21 cellular contexts compared by ENCODE assay signal in genomic region chr5:135266975-135267374, GRCh38.
A peak's percentile ranks its signal among the peaks of the same experiment; 100 is the strongest.
DNase-seq lines count a peak whose midpoint lies in the region; ATAC-seq, FAIRE-seq and TF ChIP-seq lines count a peak whose summit lies in the region.
"Had no signal": no experiment of that assay in that cellular context is flagged by ENCODE, and none has a peak within 500 bp of the region (broad histone marks: within the 10 kb centered on the region; RNA-seq: fewer than 3 reads in every experiment).

No MANE protein-coding gene starts in this region.

- 80% methylated on average over 5 of the region's 5 CpGs for WGBS in HepG2 (ENCODE audit: low lambda C conversion rate)
- 70% methylated on average over 2 of the region's 5 CpGs for WGBS in right lobe of liver (ENCODE audit: insufficient coverage, low coverage, low lambda C conversion rate, missing lambda C conversion rate)
- 37% methylated on average over 5 of the region's 5 CpGs for WGBS in mesenchymal stem cell
- WGBS in testis, 2 donors = 84 to 87% methylated on average over 5 of the region's 5 CpGs

- BruUV-seq in HepG2 (replicated peaks; lab: Mats Ljungman, UMichigan) = no TSS peak

- peak overlapping the region; percentile 92 for H4K8ac ChIP-seq in mesenchymal stem cell (ENCODE audit: low read length)

- no peak for ATAC-seq in HepG2
- ATAC-seq in right lobe of liver = no peak
- ATAC-seq in HG03045 (IDR thresholded peaks at IDR 0.05; ENCODE audit: unreplicated experiment) = no peak
- ATAC-seq: activated naive CD8-positive, alpha-beta T cell treated with anti-CD3 and anti-CD28 coated beads, Interleukin-2, amount 50 U/mL, for 24 hours had no signal

- in situ Hi-C loops in HepG2 (cut with HindIII; ENCODE audit: extremely low pct_ligation_motif_present, low pct_unique_long_range_greater_than_20kb) = no loop called here
- in situ Hi-C loops in astrocyte of the spinal cord (cut with HindIII; ENCODE audit: low sequenced_read_pairs) = no loop called here

- no peak for TF ChIP-seq RAD21 in HepG2 (CRISPR knock-in tag; IDR thresholded peaks at IDR 0.05)

- H3K9ac ChIP-seq in HepG2 (ENCODE audit: insufficient read depth, low read depth, low read length) = no peak overlapping the region
- no peak overlapping the region for H3K9ac ChIP-seq in mesenchymal stem cell (ENCODE audit: low read length)

- H3K14ac ChIP-seq in mesenchymal stem cell (ENCODE audit: low read length in 2 of 2) = no peak overlapping the region

- peak overlapping the region in 1 of 2 experiments; percentile 26 for H3K23ac ChIP-seq in mesenchymal stem cell (ENCODE audit: low read length in 2 of 2)

- H3K4me3 ChIP-seq in HepG2 (replicated peaks in 1 of 3; ENCODE audit: insufficient read depth in 1 of 3, low read depth in 2 of 3, low read length in 3 of 3) (no peak overlapping the region), right lobe of liver (no peak overlapping the region), astrocyte of the spinal cord (ENCODE audit: low read depth, low read length) (no peak overlapping the region), mesenchymal stem cell (ENCODE audit: insufficient read depth in 1 of 2, low read depth in 1 of 2, low read length in 2 of 2) (no peak overlapping the region), testis (no peak overlapping the region)
- H3K4me3 ChIP-seq: dorsolateral prefrontal cortex had no signal

- H2BK120ac ChIP-seq in mesenchymal stem cell (ENCODE audit: low read depth, low read length) = peak overlapping the region; percentile 29

- H3K9me3 ChIP-seq in HepG2 (ENCODE audit: low read length) (no peaks in the 10 kb centered on the region), right lobe of liver (no peaks in the 10 kb centered on the region), mesenchymal stem cell (ENCODE audit: control insufficient read depth, low read length) (no peaks in the 10 kb centered on the region), testis (no peaks in the 10 kb centered on the region)

- no peak overlapping the region for H2BK5ac ChIP-seq in mesenchymal stem cell (ENCODE audit: low read depth, low read length, poor library complexity, severe bottlenecking)

- no peak for DNase-seq in HepG2 (ENCODE audit: low spot score)
- DNase-seq in right lobe of liver = no peak
- DNase-seq in astrocyte of the spinal cord (ENCODE audit: low read depth, low spot score) = peak; percentile 43
- peak; percentile 74 for DNase-seq in mesenchymal stem cell
- DNase-seq in hepatic stellate cell (ENCODE audit: low spot score) = no peak
- DNase-seq in erythroblast (lab: John Stamatoyannopoulos, UW) = no peak
- no peak for DNase-seq in testis
- DNase-seq: 8988T; activated CD4-positive, alpha-beta T cell treated with anti-CD3 and anti-CD28 coated beads, Interleukin-2, amount 10 ng/mL, durations not matched to agents 7 days and 5 days; activated naive CD8-positive, alpha-beta T cell treated with anti-CD3 and anti-CD28 coated beads, Interleukin-2, amount 50 U/mL, for 24 hours; caudate nucleus; dorsolateral prefrontal cortex; Kasumi-1; NCI-H1105; NCI-H510A treated with DMSO at 0.1 percent for 48 hours; retina; stimulated activated naive CD4-positive, alpha-beta T cell treated with Interleukin-2 at 50 U/mL for 16 hours; SW 1271 had no signal

- POLR2A ChIA-PET in HepG2 (lab: Yijun Ruan, JAX) = interaction anchor here (1.0 to 1.7 kb wide), 2 partner anchors 10 to 23 kb away, joined by 3 to 4 read pairs; no protein-coding TSS in a partner anchor

- intact Hi-C loops in HepG2 (cut with micrococcal nuclease; ENCODE audit: unreplicated experiment) = loop anchor here (5.0 kb wide), 1 partner anchor 35 kb away; no protein-coding TSS in a partner anchor
- intact Hi-C loops in right lobe of liver (cut with DNase I) = no loop called here
- intact Hi-C loops in testis (cut with DNase I; ENCODE audit: low total_unique reads) = no loop called here

- no peaks in the 10 kb centered on the region for H3K36me3 ChIP-seq in HepG2 (replicated peaks in 1 of 2; ENCODE audit: control insufficient read depth in 1 of 2, insufficient read depth in 2 of 2, low read length in 2 of 2)
- H3K36me3 ChIP-seq in right lobe of liver = no peaks in the 10 kb centered on the region
- H3K36me3 ChIP-seq in mesenchymal stem cell (ENCODE audit: control insufficient read depth in 1 of 2, insufficient read depth in 2 of 2, low read depth in 1 of 2, low read length in 2 of 2) = no peaks in the 10 kb centered on the region
- H3K36me3 ChIP-seq in testis (ENCODE audit: low read depth, missing control alignments) = no peaks in the 10 kb centered on the region

- H3K79me2 ChIP-seq in HepG2 (ENCODE audit: insufficient read depth, low read length) = peaks cover 4% of the 10 kb centered on the region

- no peak overlapping the region for H2AK5ac ChIP-seq in mesenchymal stem cell (ENCODE audit: low read length, severe bottlenecking)

- peak overlapping the region; percentile 73 for H2BK15ac ChIP-seq in mesenchymal stem cell (ENCODE audit: low read depth, poor library complexity, severe bottlenecking)

- TF ChIP-seq EP300 in HepG2 (IDR thresholded peaks at IDR 0.05; ENCODE audit: low read depth in 2 of 2, low read length in 2 of 2) (no peak), HepG2 (CRISPR knock-in tag; IDR thresholded peaks at IDR 0.05; ENCODE audit: borderline replicate concordance) (no peak)

- peak overlapping the region; percentile 67 to 73 for H3K4ac ChIP-seq in mesenchymal stem cell (ENCODE audit: low read depth in 1 of 2, low read length in 2 of 2)

- H3K18ac ChIP-seq in mesenchymal stem cell (ENCODE audit: low read depth in 1 of 2, low read length in 2 of 2) = peak overlapping the region; percentile 67 to 78

- peaks cover 63% of the 10 kb centered on the region for H3K4me1 ChIP-seq in HepG2 (ENCODE audit: insufficient read depth, low read length)
- no peaks in the 10 kb centered on the region for H3K4me1 ChIP-seq in right lobe of liver
- H3K4me1 ChIP-seq in mesenchymal stem cell (ENCODE audit: control insufficient read depth, insufficient read depth, low read depth, low read length) = peaks cover 16% of the 10 kb centered on the region
- H3K4me1 ChIP-seq in testis = no peaks in the 10 kb centered on the region

- H3K4me2 ChIP-seq in HepG2 (ENCODE audit: low read depth, low read length) = no peak overlapping the region
- H3K4me2 ChIP-seq in mesenchymal stem cell (ENCODE audit: low read length, poor library complexity, severe bottlenecking) = peak overlapping the region; percentile 9

- H2BK12ac ChIP-seq in mesenchymal stem cell (ENCODE audit: low read length in 2 of 2) = peak overlapping the region; percentile 83 to 87

- FAIRE-seq in HepG2 (lab: Jason Lieb, UNC) = no peak
- FAIRE-seq: GM12891 had no signal

- H4K91ac ChIP-seq in mesenchymal stem cell (ENCODE audit: low read length) = peak overlapping the region; percentile 62

- TF ChIP-seq POLR2A in HepG2 (IDR thresholded peaks at IDR 0.05; ENCODE audit: insufficient read depth in 1 of 2, low read depth in 2 of 2, low read length in 2 of 2) (no peak), right lobe of liver (IDR thresholded peaks at IDR 0.05) (no peak), erythroblast (IDR thresholded peaks at IDR 0.05; ENCODE audit: low read length) (no peak), testis (IDR thresholded peaks at IDR 0.05) (no peak)

- no peak for TF ChIP-seq CTCF in HepG2 (CRISPR knock-in tag; IDR thresholded peaks at IDR 0.05)
- TF ChIP-seq CTCF in right lobe of liver (IDR thresholded peaks at IDR 0.05) = no peak
- no peak for TF ChIP-seq CTCF in astrocyte of the spinal cord (IDR thresholded peaks at IDR 0.05; ENCODE audit: low read depth, low read length)
- no peak for TF ChIP-seq CTCF in testis (IDR thresholded peaks at IDR 0.05)

- no peaks in the 10 kb centered on the region for H4K20me1 ChIP-seq in HepG2 (ENCODE audit: insufficient read depth, low read length)

- H3K27me3 ChIP-seq in HepG2 (ENCODE audit: control insufficient read depth in 1 of 2, insufficient read depth in 2 of 2, low read length in 2 of 2) (no peaks in the 10 kb centered on the region), right lobe of liver (no peaks in the 10 kb centered on the region), mesenchymal stem cell (ENCODE audit: control insufficient read depth in 1 of 2, insufficient read depth in 1 of 2, low read length in 2 of 2) (no peaks in the 10 kb centered on the region), testis (no peaks in the 10 kb centered on the region)

- no peaks in the 10 kb centered on the region for H3K79me1 ChIP-seq in mesenchymal stem cell (replicated peaks; ENCODE audit: low read length, poor library complexity, severe bottlenecking)

- H3K27ac ChIP-seq in HepG2 (ENCODE audit: extremely low read length, insufficient read depth, low read length) (no peak overlapping the region), right lobe of liver (no peak overlapping the region), mesenchymal stem cell (ENCODE audit: low read length, poor library complexity, severe bottlenecking) (no peak overlapping the region), testis (no peak overlapping the region)
- H3K27ac ChIP-seq: C4-2B, dorsolateral prefrontal cortex had no signal

- CTCF ChIA-PET in HepG2 (lab: Yijun Ruan, JAX; ENCODE audit: low intra/inter-chr PET ratio, low total read pairs) = no interaction called here

- H2AFZ ChIP-seq in HepG2 (ENCODE audit: low read length) (peak overlapping the region; percentile 10), mesenchymal stem cell (ENCODE audit: low read depth, low read length) (no peak overlapping the region)

TF ChIP-seq in HepG2, 621 proteins besides CTCF, POLR2A, EP300 and RAD21 (continues in another document):
- TF ChIP-seq ZNF510 (CRISPR knock-in tag; IDR thresholded peaks at IDR 0.05; ENCODE audit: low read depth) (no peak), YEATS4 (CRISPR knock-in tag; IDR thresholded peaks at IDR 0.05; ENCODE audit: borderline replicate concordance) (no peak)

Comparison
In these comparisons a context has a peak if more than half of its experiments do, and no peak if none do; other contexts are left out.
1. DNase-seq: peak in astrocyte of the spinal cord (single experiment) and mesenchymal stem cell (single experiment); none in HepG2 (single experiment), right lobe of liver (0 of 3), hepatic stellate cell (single experiment), erythroblast (0 of 2) and testis (single experiment).